24 cellular contexts compared by ENCODE assay signal in genomic region chr6:149456311-149457021, GRCh38. TPM values are rescaled to one million over a fixed set of nuclear protein-coding genes. Genes with fewer than 3 reads are reported as not detected.
DNase-seq lines count a peak whose midpoint lies in the region; ATAC-seq, FAIRE-seq and TF ChIP-seq lines count a peak whose summit lies in the region.
"Had no signal": no experiment of that assay in that cellular context is flagged by ENCODE, and none has a peak within 500 bp of the region (broad histone marks: within the 10 kb centered on the region; RNA-seq: fewer than 3 reads in every experiment).

No MANE protein-coding gene starts in this region.

- no peak overlapping the region for H2BK15ac ChIP-seq in mesenchymal stem cell (ENCODE audit: low read depth, poor library complexity, severe bottlenecking)

- CTCF ChIA-PET in activated CD4-positive, alpha-beta memory T cell treated with anti-CD3 and anti-CD28 coated beads for 36 hours (lab: Charles Lee): no interaction called here
- CTCF ChIA-PET in activated CD4-positive, alpha-beta memory T cell treated with anti-CD3 and anti-CD28 coated beads, Interleukin-2, amount 10 ng/mL, durations not matched to agents 7 days and 5 days (lab: Charles Lee): no interaction called here
- CTCF ChIA-PET in K562 (lab: Yijun Ruan, JAX; ENCODE audit: low intra/inter-chr PET ratio): interaction anchor here (0.7 kb wide), 1 partner anchor 173 kb away, joined by 3 read pairs; no protein-coding TSS in a partner anchor

- no peaks in the 10 kb centered on the region for H3K79me2 ChIP-seq in K562 (ENCODE audit: control insufficient read depth, insufficient read depth, low read length)

- peaks cover 77% of the 10 kb centered on the region for H3K36me3 Mint-ChIP-seq in activated CD4-positive, alpha-beta memory T cell treated with anti-CD3 and anti-CD28 coated beads for 36 hours
- peaks cover 60% of the 10 kb centered on the region for H3K36me3 Mint-ChIP-seq in activated CD4-positive, alpha-beta memory T cell treated with anti-CD3 and anti-CD28 coated beads, Interleukin-2, amount 10 ng/mL, durations not matched to agents 7 days and 5 days (ENCODE audit: low read depth)
- H3K36me3 Mint-ChIP-seq: IgD-negative memory B cell had no signal

- ATAC-seq in K562: peak; percentile 94
- ATAC-seq in aorta (ENCODE audit: low FRiP score): no peak
- ATAC-seq in HG03469 (IDR thresholded peaks at IDR 0.05; ENCODE audit: unreplicated experiment): no peak
- ATAC-seq: A549, HepG2 had no signal

- H3K4me3 ChIP-seq in K562 (no peak overlapping the region), mesenchymal stem cell (ENCODE audit: insufficient read depth in 1 of 2, low read depth in 1 of 2, low read length in 2 of 2) (no peak overlapping the region), aorta (ENCODE audit: low read length in 2 of 2) (no peak overlapping the region)
- H3K4me3 ChIP-seq: A549, BLaER1, HAP-1 had no signal

- H3K4ac ChIP-seq in mesenchymal stem cell (ENCODE audit: low read depth in 1 of 2, low read length in 2 of 2): no peak overlapping the region

- no peak overlapping the region for H4K8ac ChIP-seq in mesenchymal stem cell (ENCODE audit: low read length)

- peak overlapping the region; percentile 5 for H3K27ac Mint-ChIP-seq in activated CD4-positive, alpha-beta memory T cell treated with anti-CD3 and anti-CD28 coated beads for 36 hours
- no peak overlapping the region for H3K27ac Mint-ChIP-seq in activated CD4-positive, alpha-beta memory T cell treated with anti-CD3 and anti-CD28 coated beads, Interleukin-2, amount 10 ng/mL, durations not matched to agents 7 days and 5 days
- H3K27ac Mint-ChIP-seq: CD14-positive monocyte had no signal

- peak overlapping the region; percentile 25 for H4K91ac ChIP-seq in mesenchymal stem cell (ENCODE audit: low read length)

- H3K36me3 ChIP-seq in K562 (ENCODE audit: control insufficient read depth, insufficient read depth, low read length) (no peaks in the 10 kb centered on the region), mesenchymal stem cell (ENCODE audit: control insufficient read depth in 1 of 2, insufficient read depth in 2 of 2, low read depth in 1 of 2, low read length in 2 of 2) (peaks cover 0 to 3% of the 10 kb centered on the region in 2 experiments), aorta (ENCODE audit: control insufficient read depth in 1 of 2, insufficient read depth in 2 of 2, low read length in 1 of 2) (no peaks in the 10 kb centered on the region)
- H3K36me3 ChIP-seq: HAP-1 had no signal

- H3K4me1 Mint-ChIP-seq in activated CD4-positive, alpha-beta memory T cell treated with anti-CD3 and anti-CD28 coated beads for 36 hours (ENCODE audit: low read depth): peaks cover 22% of the 10 kb centered on the region
- H3K4me1 Mint-ChIP-seq in activated CD4-positive, alpha-beta memory T cell treated with anti-CD3 and anti-CD28 coated beads, Interleukin-2, amount 10 ng/mL, durations not matched to agents 7 days and 5 days: peaks cover 7% of the 10 kb centered on the region

- no TSS peak for BruUV-seq in K562 (replicated peaks; lab: Mats Ljungman, UMichigan)

- peak in 1 of 2 experiments; percentile 44; a peak in 2 of 4 replicates for TF ChIP-seq RAD21 in K562 (CRISPR knock-in tag; conservative IDR thresholded peaks at IDR 0.05 in 1 of 2, IDR thresholded peaks at IDR 0.05 in 1 of 2)

- in situ Hi-C loops in K562 (cut with MboI): no loop called here

- no peak overlapping the region for H3K14ac ChIP-seq in mesenchymal stem cell (ENCODE audit: low read length in 2 of 2)

- H2AK5ac ChIP-seq in mesenchymal stem cell (ENCODE audit: low read length, severe bottlenecking): no peak overlapping the region

- H3K79me1 ChIP-seq in mesenchymal stem cell (replicated peaks; ENCODE audit: low read length, poor library complexity, severe bottlenecking): no peaks in the 10 kb centered on the region

- H3K27me3 Mint-ChIP-seq in activated CD4-positive, alpha-beta memory T cell treated with anti-CD3 and anti-CD28 coated beads for 36 hours: no peaks in the 10 kb centered on the region
- H3K27me3 Mint-ChIP-seq in activated CD4-positive, alpha-beta memory T cell treated with anti-CD3 and anti-CD28 coated beads, Interleukin-2, amount 10 ng/mL, durations not matched to agents 7 days and 5 days: no peaks in the 10 kb centered on the region
- H3K27me3 Mint-ChIP-seq: CD4-positive, alpha-beta memory T cell; IgD-negative memory B cell had no signal

- H3K4me3 Mint-ChIP-seq in activated CD4-positive, alpha-beta memory T cell treated with anti-CD3 and anti-CD28 coated beads for 36 hours: no peak overlapping the region
- no peak overlapping the region for H3K4me3 Mint-ChIP-seq in activated CD4-positive, alpha-beta memory T cell treated with anti-CD3 and anti-CD28 coated beads, Interleukin-2, amount 10 ng/mL, durations not matched to agents 7 days and 5 days
- H3K4me3 Mint-ChIP-seq: CD14-positive monocyte; CD4-positive, alpha-beta memory T cell; IgD-negative memory B cell had no signal

- POLR2A ChIA-PET in activated CD4-positive, alpha-beta memory T cell treated with anti-CD3 and anti-CD28 coated beads for 36 hours (lab: Charles Lee): interaction anchor here (0.6 kb wide), 1 partner anchor 49 kb away, joined by 3 read pairs; no protein-coding TSS in a partner anchor
- POLR2A ChIA-PET in activated CD4-positive, alpha-beta memory T cell treated with anti-CD3 and anti-CD28 coated beads, Interleukin-2, amount 10 ng/mL, durations not matched to agents 7 days and 5 days (lab: Charles Lee): no interaction called here
- POLR2A ChIA-PET in K562 (lab: Yijun Ruan, JAX): interaction anchor here (0.6 to 1.2 kb wide), 3 partner anchors 13 to 238 kb away, joined by 3 read pairs; partner anchors contain the start of gene SUMO4

- H2BK5ac ChIP-seq in mesenchymal stem cell (ENCODE audit: low read depth, low read length, poor library complexity, severe bottlenecking): no peak overlapping the region

- H3K23ac ChIP-seq in mesenchymal stem cell (ENCODE audit: low read length in 2 of 2): no peak overlapping the region

- H3K18ac ChIP-seq in mesenchymal stem cell (ENCODE audit: low read depth in 1 of 2, low read length in 2 of 2): peak overlapping the region in 1 of 2 experiments; percentile 46

- no peaks in the 10 kb centered on the region for H3K9me3 ChIP-seq in K562 (replicated peaks; ENCODE audit: control insufficient read depth, insufficient read depth, low read depth, low read length)
- H3K9me3 ChIP-seq in mesenchymal stem cell (ENCODE audit: control insufficient read depth, low read length): no peaks in the 10 kb centered on the region
- H3K9me3 ChIP-seq in aorta (ENCODE audit: control insufficient read depth, low read length): no peaks in the 10 kb centered on the region
- H3K9me3 ChIP-seq: A549, HAP-1 had no signal

- no peak for TF ChIP-seq EP300 in K562 (IDR thresholded peaks at IDR 0.05; ENCODE audit: low read length)

- FAIRE-seq in K562 (lab: Jason Lieb, UNC): no peak
- FAIRE-seq: A549, GM12892, GM18507, HepG2 had no signal

- peak overlapping the region; percentile 43 to 86 for H2BK12ac ChIP-seq in mesenchymal stem cell (ENCODE audit: low read length in 2 of 2)

- H3K4me2 ChIP-seq in K562 (ENCODE audit: insufficient read depth, low read length) (peak overlapping the region; percentile 51), mesenchymal stem cell (ENCODE audit: low read length, poor library complexity, severe bottlenecking) (no peak overlapping the region)
- H3K4me2 ChIP-seq: A549, BLaER1 had no signal

- 8% methylated on average over 39 of the region's 49 CpGs for WGBS in K562 (ENCODE audit: insufficient coverage, low coverage, missing lambda C conversion rate)
- 95% methylated on average over 49 of the region's 49 CpGs for WGBS in mesenchymal stem cell
- WGBS in aorta, 2 donors: 89 to 92% methylated on average over 49 of the region's 49 CpGs

- DNase-seq in activated CD4-positive, alpha-beta memory T cell treated with anti-CD3 and anti-CD28 coated beads for 36 hours: no peak
- no peak for DNase-seq in activated CD4-positive, alpha-beta memory T cell treated with anti-CD3 and anti-CD28 coated beads, Interleukin-2, amount 10 ng/mL, durations not matched to agents 7 days and 5 days
- DNase-seq in K562 (ENCODE audit: extremely low read depth in 1 of 4, low spot score in 3 of 4) (peak; percentile 56 to 81 (median 69)), mesenchymal stem cell (no peak), aorta (peak; percentile 44 to 73), anterior cingulate cortex (lab: John Stamatoyannopoulos, UW) (no peak), HT-29 (ENCODE audit: low spot score) (no peak)
- DNase-seq: AML-193, DMS153, DMS79, GDM1, GOT3 had no signal

- H3K9ac ChIP-seq in K562 (ENCODE audit: insufficient read depth in 1 of 2, low read depth in 2 of 2, low read length in 2 of 2) (peak overlapping the region in 1 of 2 experiments; percentile 75; a peak in 2 of 4 replicates), mesenchymal stem cell (ENCODE audit: low read length) (no peak overlapping the region)
- H3K9ac ChIP-seq: BLaER1 had no signal

- TF ChIP-seq CTCF in K562 (IDR thresholded peaks at IDR 0.05 in 2 of 3, conservative IDR thresholded peaks at IDR 0.05 in 1 of 3; ENCODE audit: insufficient read depth in 2 of 3, low read depth in 1 of 3, low read length in 3 of 3): peak; percentile 21 to 37 (median 28); a peak in 3 of 6 replicates

- H3K4me1 ChIP-seq in K562 (replicated peaks in 1 of 2; ENCODE audit: control insufficient read depth in 2 of 2, insufficient read depth in 2 of 2, low read length in 2 of 2) (peaks cover 0 to 16% of the 10 kb centered on the region in 2 experiments; a peak in 4 of 5 replicates), mesenchymal stem cell (ENCODE audit: control insufficient read depth, insufficient read depth, low read depth, low read length) (peaks cover 10% of the 10 kb centered on the region), aorta (ENCODE audit: control insufficient read depth in 1 of 2, insufficient read depth in 2 of 2, low read length in 2 of 2) (no peaks in the 10 kb centered on the region)
- H3K4me1 ChIP-seq: HAP-1 had no signal

- H4K20me1 ChIP-seq in K562 (replicated peaks; ENCODE audit: control insufficient read depth, insufficient read depth, low read length): peaks cover 22% of the 10 kb centered on the region

- H3K9me3 Mint-ChIP-seq in activated CD4-positive, alpha-beta memory T cell treated with anti-CD3 and anti-CD28 coated beads for 36 hours: no peaks in the 10 kb centered on the region
- no peaks in the 10 kb centered on the region for H3K9me3 Mint-ChIP-seq in activated CD4-positive, alpha-beta memory T cell treated with anti-CD3 and anti-CD28 coated beads, Interleukin-2, amount 10 ng/mL, durations not matched to agents 7 days and 5 days
- H3K9me3 Mint-ChIP-seq: CD4-positive, alpha-beta memory T cell; IgD-negative memory B cell had no signal

- peaks cover 66 to 71% of the 10 kb centered on the region in 2 experiments for H3K27me3 ChIP-seq in K562 (ENCODE audit: control insufficient read depth in 2 of 2, insufficient read depth in 2 of 2, low read length in 2 of 2)
- H3K27me3 ChIP-seq in mesenchymal stem cell (ENCODE audit: control insufficient read depth in 1 of 2, insufficient read depth in 1 of 2, low read length in 2 of 2): peaks cover 0 to 24% of the 10 kb centered on the region in 2 experiments
- no peaks in the 10 kb centered on the region for H3K27me3 ChIP-seq in aorta (ENCODE audit: control insufficient read depth in 1 of 2, insufficient read depth in 2 of 2, low read length in 1 of 2)
- H3K27me3 ChIP-seq: BLaER1 had no signal

- no peak overlapping the region for H2BK120ac ChIP-seq in mesenchymal stem cell (ENCODE audit: low read depth, low read length)

- TF ChIP-seq POLR2A in K562 (conservative IDR thresholded peaks at IDR 0.05): no peak

- intact Hi-C loops in activated CD4-positive, alpha-beta memory T cell treated with anti-CD3 and anti-CD28 coated beads for 36 hours (cut with micrococcal nuclease): no loop called here
- intact Hi-C loops in K562 (cut with micrococcal nuclease) (no loop called here), aorta (cut with DNase I) (no loop called here)

- H3K27ac ChIP-seq in K562 (ENCODE audit: extremely low read depth, low read depth, low read length): no peak overlapping the region
- H3K27ac ChIP-seq in mesenchymal stem cell (ENCODE audit: low read length, poor library complexity, severe bottlenecking): no peak overlapping the region
- no peak overlapping the region for H3K27ac ChIP-seq in aorta (ENCODE audit: low read depth in 1 of 2, low read length in 2 of 2)
- H3K27ac ChIP-seq: 22Rv1, A549, BLaER1, HL-60 had no signal

- no peaks in the 10 kb centered on the region for H3K9me1 ChIP-seq in K562 (ENCODE audit: control insufficient read depth, insufficient read depth, low read length)

- peak overlapping the region; percentile 37 for H2AFZ ChIP-seq in K562 (ENCODE audit: low read depth, low read length)
- no peak overlapping the region for H2AFZ ChIP-seq in mesenchymal stem cell (ENCODE audit: low read depth, low read length)

RNA-seq across cellular contexts. Expression of gene ZC3H12D, which starts 28.3 kb away (rescaled TPM):
- 100 to 1,000 TPM; 124 to 129 TPM for total RNA-seq in activated CD4-positive, alpha-beta memory T cell treated with anti-CD3 and anti-CD28 coated beads for 36 hours
- total RNA-seq in activated CD4-positive, alpha-beta memory T cell treated with anti-CD3 and anti-CD28 coated beads, Interleukin-2, amount 10 ng/mL, durations not matched to agents 7 days and 5 days: 10 to 100 TPM; 37.4 to 37.6 TPM
- 0.32 and 0.51 TPM in 2 replicates for total RNA-seq in K562 (2011; cell fraction: chromatin; rRNA removed; ENCODE audit: low replicate concordance)
- total RNA-seq in K562 (2011; cell fraction: nucleolus; rRNA removed): under 0.01 TPM in 1 of 2 replicates, not detected in the other
- total RNA-seq in K562 (2011; cell fraction: nucleoplasm; rRNA removed): 0.15 TPM in 1 of 2 replicates, not detected in the other
- total RNA-seq in K562 (2014; rRNA removed) (not detected in 2 replicates), K562 (2014; rRNA removed; fragmentation: Illumina TruSeq; extraction: Trizol) (0.04 TPM in 1 of 2 replicates, not detected in the other), K562 (2015; rRNA removed; fragmentation: Illumina TruSeq; extraction: Trizol) (0.04 and 0.19 TPM in 2 replicates), K562 (2021) (0.20 and 0.27 TPM in 2 replicates), aorta (1 to 10 TPM; 1.2 to 3.0 TPM)
- polyA plus RNA-seq in K562 (2011; rRNA removed) (0.06 TPM in 1 of 2 replicates, not detected in the other), K562 (2014; fragmentation: Illumina TruSeq; extraction: Trizol) (0.12 and 0.22 TPM in 2 replicates), K562 (2014; fragmentation: Nextera tagmentation; extraction: Ambion mirVana) (not detected), K562 (2014; rRNA removed) (0.04 and 0.05 TPM in 2 replicates), aorta (1 to 10 TPM in 1 of 2 donors, under 1 TPM in 1; 0.10 to 1.9 TPM)
- 0.04 and 0.25 TPM in 2 replicates for polyA plus RNA-seq in K562 (2011; cell fraction: cytosol; rRNA removed)
- polyA plus RNA-seq in K562 (2011; cell fraction: nucleus; rRNA removed): 0.14 and 0.28 TPM in 2 replicates
- 0.05 and 0.07 TPM in 2 replicates for polyA plus RNA-seq in K562 (2012)
- polyA minus RNA-seq in K562 (2011; rRNA and poly(A)+ RNA removed): 0.03 TPM in 1 of 2 replicates, not detected in the other
- polyA minus RNA-seq in K562 (2011; cell fraction: cytosol; rRNA and poly(A)+ RNA removed): not detected in 2 replicates
- polyA minus RNA-seq in K562 (2011; cell fraction: nucleus; rRNA and poly(A)+ RNA removed): 0.13 and 0.22 TPM in 2 replicates
- 0.04 TPM for polyA plus RNA-seq in mesenchymal stem cell (2013, experiment 1 of 2)
- 0.04 TPM for polyA plus RNA-seq in mesenchymal stem cell (2013, experiment 2 of 2)
- total RNA-seq in HT-29 (2014; rRNA removed; shearing (Covaris generic)): not detected in 2 replicates

RNA-seq across cellular contexts. Expression of gene SUMO4, which starts 56.4 kb away (rescaled TPM):
- total RNA-seq in activated CD4-positive, alpha-beta memory T cell treated with anti-CD3 and anti-CD28 coated beads for 36 hours: 1 to 10 TPM; 4.8 to 5.8 TPM
- 1 to 10 TPM; 8.1 to 8.5 TPM for total RNA-seq in activated CD4-positive, alpha-beta memory T cell treated with anti-CD3 and anti-CD28 coated beads, Interleukin-2, amount 10 ng/mL, durations not matched to agents 7 days and 5 days
- total RNA-seq in K562 (2011; cell fraction: chromatin; rRNA removed; ENCODE audit: low replicate concordance): 1.9 and 8.6 TPM in 2 replicates
- 1.5 and 2.0 TPM in 2 replicates for total RNA-seq in K562 (2011; cell fraction: nucleolus; rRNA removed)
- 1.5 and 4.2 TPM in 2 replicates for total RNA-seq in K562 (2011; cell fraction: nucleoplasm; rRNA removed)
- 0.50 and 1.1 TPM in 2 replicates for total RNA-seq in K562 (2014; rRNA removed)
- total RNA-seq in K562 (2014; rRNA removed; fragmentation: Illumina TruSeq; extraction: Trizol): 1.9 and 2.2 TPM in 2 replicates
- total RNA-seq in K562 (2015; rRNA removed; fragmentation: Illumina TruSeq; extraction: Trizol): 1.7 and 2.0 TPM in 2 replicates
- 0.60 and 0.92 TPM in 2 replicates for total RNA-seq in K562 (2021)
- polyA plus RNA-seq in K562 (2011; rRNA removed): 0.14 and 0.35 TPM in 2 replicates
- polyA plus RNA-seq in K562 (2011; cell fraction: cytosol; rRNA removed): not detected in 2 replicates
- polyA plus RNA-seq in K562 (2011; cell fraction: nucleus; rRNA removed): 0.79 and 0.94 TPM in 2 replicates
- polyA plus RNA-seq in K562 (2012): 0.26 TPM in 1 of 2 replicates, not detected in the other
- polyA plus RNA-seq in K562 (2014; fragmentation: Illumina TruSeq; extraction: Trizol): 0.25 TPM in 1 of 2 replicates, not detected in the other
- under 1 TPM in 1 of 2 experiments, not detected in 1; 0.27 TPM for polyA plus RNA-seq in K562 (2014; fragmentation: Nextera tagmentation; extraction: Ambion mirVana)
- polyA plus RNA-seq in K562 (2014; rRNA removed): 0.20 and 0.27 TPM in 2 replicates
- 3.5 and 4.9 TPM in 2 replicates for polyA minus RNA-seq in K562 (2011; rRNA and poly(A)+ RNA removed)
- 0.76 TPM in 1 of 2 replicates, not detected in the other for polyA minus RNA-seq in K562 (2011; cell fraction: cytosol; rRNA and poly(A)+ RNA removed)
- polyA minus RNA-seq in K562 (2011; cell fraction: nucleus; rRNA and poly(A)+ RNA removed): 4.3 and 7.6 TPM in 2 replicates
- polyA plus RNA-seq in mesenchymal stem cell (2013, experiment 1 of 2): 0.14 TPM
- 0.11 TPM for polyA plus RNA-seq in mesenchymal stem cell (2013, experiment 2 of 2)
- 1 to 10 TPM; 2.9 to 6.9 TPM for total RNA-seq in aorta
- under 1 TPM in 1 of 2 donors, not detected in 1; 0.49 TPM for polyA plus RNA-seq in aorta
- 0.31 and 0.44 TPM in 2 replicates for total RNA-seq in HT-29 (2014; rRNA removed; shearing (Covaris generic))

Comparison
In these comparisons a context has a peak if more than half of its experiments do, and no peak if none do; other contexts are left out.
1. DNase-seq: peak in K562 (4 of 4) and aorta (2 of 2); none in activated CD4-positive, alpha-beta memory T cell treated with anti-CD3 and anti-CD28 coated beads for 36 hours (single experiment), activated CD4-positive, alpha-beta memory T cell treated with anti-CD3 and anti-CD28 coated beads, Interleukin-2, amount 10 ng/mL, durations not matched to agents 7 days and 5 days (single experiment), mesenchymal stem cell (single experiment), anterior cingulate cortex (0 of 58) and HT-29 (single experiment).
2. RNA of gene ZC3H12D, which starts 28.3 kb away (total RNA-seq): 124 to 129 TPM in activated CD4-positive, alpha-beta memory T cell treated with anti-CD3 and anti-CD28 coated beads for 36 hours and 37.4 to 37.6 TPM in activated CD4-positive, alpha-beta memory T cell treated with anti-CD3 and anti-CD28 coated beads, Interleukin-2, amount 10 ng/mL, durations not matched to agents 7 days and 5 days; 1.2 to 3.0 TPM in aorta, under 0.01 to 0.51 TPM in K562 and not detected in HT-29; every median in the first group is over 4 times any median in the second.